In genomic region chr7:1158203-1159126, GRCh38 we compare ENCODE assay signal across 8 cellular contexts. TPM values are rescaled to one million over a fixed set of nuclear protein-coding genes. Genes with fewer than 3 reads are reported as not detected.
DNase-seq lines count a peak whose midpoint lies in the region; ATAC-seq, FAIRE-seq and TF ChIP-seq lines count a peak whose summit lies in the region.

No MANE protein-coding gene starts in this region.

- H3K9me2 ChIP-seq in OCI-LY1 (ENCODE audit: low read depth, low read length), result no peaks in the 10 kb centered on the region

- CTCF ChIA-PET in Calu3 (lab: Charles Lee), result interaction anchor here (0.8 to 2.2 kb wide), 2 partner anchors 19 to 20 kb away, joined by 3 to 17 read pairs; a partner anchor contains a TSS

- H3K79me2 ChIP-seq in OCI-LY1 (ENCODE audit: insufficient read depth, low read length), result peaks cover 9% of the 10 kb centered on the region

- H3K27me3 ChIP-seq in OCI-LY1 (ENCODE audit: insufficient read depth, low read length), result no peaks in the 10 kb centered on the region
- no peaks in the 10 kb centered on the region for H3K27me3 ChIP-seq in pancreas

- no peak for FAIRE-seq in pancreas (lab: Jason Lieb, UNC)

- H3F3A ChIP-seq in OCI-LY1 (ENCODE audit: insufficient read depth, low read length), result no peaks in the 10 kb centered on the region

- no peaks in the 10 kb centered on the region for H3K9me3 Mint-ChIP-seq in Calu3 (ENCODE audit: low read depth, unreplicated experiment)

- in situ Hi-C loops in G401 (cut with HindIII; ENCODE audit: low sequenced_read_pairs), result no loop called here

- H3K36me3 ChIP-seq in OCI-LY1 (ENCODE audit: insufficient read depth, low read length) (peaks cover 51% of the 10 kb centered on the region), pancreas (peaks cover 4 to 18% (median 6%) of the 10 kb centered on the region in 3 donors)

- no peaks in the 10 kb centered on the region for H3K9me3 ChIP-seq in OCI-LY1 (ENCODE audit: low read length)
- H3K9me3 ChIP-seq in pancreas, result no peaks in the 10 kb centered on the region

- peak overlapping the region; percentile 73 for H3K9ac ChIP-seq in OCI-LY1 (ENCODE audit: low read length)

- TF ChIP-seq CTCF in Calu3 (IDR thresholded peaks at IDR 0.05; ENCODE audit: unreplicated experiment) (no peak), OCI-LY1 (IDR thresholded peaks at IDR 0.05; ENCODE audit: low read length) (no peak), pancreas (IDR thresholded peaks at IDR 0.05) (no peak)

- peak overlapping the region; percentile 96 for H3K4me2 ChIP-seq in OCI-LY1 (ENCODE audit: low read length)

- peak overlapping the region; percentile 97 for H3K4me3 Mint-ChIP-seq in Calu3 (ENCODE audit: low read depth, unreplicated experiment)

- peaks cover 39% of the 10 kb centered on the region for H3K4me1 Mint-ChIP-seq in Calu3 (ENCODE audit: low read depth, unreplicated experiment)

- H3K27ac Mint-ChIP-seq in Calu3 (ENCODE audit: unreplicated experiment), result peak overlapping the region; percentile 91

- H2AFZ ChIP-seq in OCI-LY1 (ENCODE audit: low read length), result no peak overlapping the region

- no peaks in the 10 kb centered on the region for H4K20me1 ChIP-seq in OCI-LY1 (ENCODE audit: insufficient read depth, low read length)

- BruUV-seq in Calu3 (replicated peaks; lab: Mats Ljungman, UMichigan), result TSS peak; percentile 24

- H3K4me1 ChIP-seq in OCI-LY1 (ENCODE audit: insufficient read depth, low read length, severe bottlenecking), result peaks cover 25% of the 10 kb centered on the region
- H3K4me1 ChIP-seq in pancreas, result peaks cover 4 to 12% (median 5%) of the 10 kb centered on the region in 3 donors

- peaks cover 87% of the 10 kb centered on the region for H3K36me3 Mint-ChIP-seq in Calu3 (ENCODE audit: insufficient read depth, unreplicated experiment)

- H3K27ac ChIP-seq in OCI-LY1 (ENCODE audit: low read depth, low read length, poor library complexity, severe bottlenecking) (no peak overlapping the region), epithelial cell of prostate (peak overlapping the region; percentile 16), pancreas (peak overlapping the region in 2 of 4 donors; percentile 8 to 54)

- 35% methylated on average over 25 of the region's 25 CpGs for WGBS in pancreas, 2 donors

- H3K27me3 Mint-ChIP-seq in Calu3 (ENCODE audit: unreplicated experiment), result no peaks in the 10 kb centered on the region

- DNase-seq in Calu3 (no peak), epithelial cell of prostate (ENCODE audit: low read depth, low spot score) (no peak), pancreas (no peak), G401 (ENCODE audit: low spot score) (no peak), amniotic stem cell (lab: John Stamatoyannopoulos, UW) (no peak)
- DNase-seq in stimulated activated naive CD4-positive, alpha-beta T cell treated with Interleukin-2 at 50 U/mL for 16 hours (lab: John Stamatoyannopoulos, UW), result no peak
- DNase-seq in stimulated activated CD4-positive, alpha-beta T cell treated with anti-CD3 and anti-CD28 coated beads, Interleukin-4, amount 100 ng/mL, for 1 hour, result no peak

- no peak for ATAC-seq in pancreas

- intact Hi-C loops in Calu3 (cut with micrococcal nuclease; ENCODE audit: unreplicated experiment), result loop anchor here (5.0 kb wide), 1 partner anchor 881 kb away; no protein-coding TSS in a partner anchor
- intact Hi-C loops in pancreas (cut with DNase I), result no loop called here

- H3K4me3 ChIP-seq in OCI-LY1 (ENCODE audit: low read depth, low read length, poor library complexity, severe bottlenecking), result peak overlapping the region; percentile 96
- H3K4me3 ChIP-seq in pancreas, result peak overlapping the region; percentile 26 to 93 (median 71)

RNA-seq across cellular contexts. Expression of gene ZFAND2A, which starts 1.5 kb away (rescaled TPM):
- 51.2 and 56.6 TPM in 2 replicates for total RNA-seq in Calu3 (2022)
- 10 to 100 TPM in 3 of 6 donors, 1 to 10 TPM in 3; 6.1 to 21.7 (median 10.3) TPM for total RNA-seq in pancreas
- 10 to 100 TPM; 31.9 to 35.0 TPM for polyA plus RNA-seq in pancreas
- total RNA-seq in G401 (2014; rRNA removed; shearing (Covaris generic)), result 17.7 and 26.5 TPM in 2 replicates
